Comparison of ENCODE assay signal across 17 cellular contexts in the genomic region with DNA sequence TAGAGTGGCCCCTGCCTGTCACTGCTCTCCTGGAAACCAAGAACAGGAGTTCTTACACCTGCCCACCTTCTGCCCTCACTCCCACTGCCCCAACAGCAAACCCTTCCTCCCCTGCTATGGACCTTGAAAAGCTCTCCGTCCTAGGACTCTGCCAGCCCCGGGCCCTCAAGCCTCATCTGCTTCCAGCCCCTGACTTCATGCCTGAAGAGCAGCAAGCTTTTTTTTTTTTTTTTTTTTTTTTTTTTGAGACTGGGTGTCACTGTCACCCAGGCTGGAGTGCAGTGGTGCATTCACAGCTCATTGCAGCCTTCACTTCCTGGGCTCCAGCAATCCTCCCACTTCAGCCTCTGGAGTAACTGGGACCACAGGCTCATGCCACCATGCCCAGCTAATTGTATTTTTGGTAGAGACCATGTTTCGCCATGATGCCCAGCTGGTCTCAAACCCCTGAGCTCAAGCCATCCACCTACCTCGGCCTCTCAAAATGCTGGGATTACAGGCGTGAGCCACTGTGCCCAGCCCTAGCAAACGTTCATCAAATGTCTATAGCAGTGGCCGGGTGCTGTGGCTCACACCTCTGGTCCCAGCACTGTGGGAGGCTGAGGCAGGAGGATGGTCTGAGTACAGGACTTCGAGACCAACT. TPM values are rescaled to one million over a fixed set of nuclear protein-coding genes. Genes with fewer than 3 reads are reported as not detected.
DNase-seq lines count a peak whose midpoint lies in the region; TF ChIP-seq lines count a peak whose summit lies in the region.
"Had no signal": no experiment of that assay in that cellular context is flagged by ENCODE, and none has a peak within 500 bp of the region (broad histone marks: within the 10 kb centered on the region; RNA-seq: fewer than 3 reads in every experiment).

No MANE protein-coding gene starts in this region.

- H2BK12ac ChIP-seq in H9 (ENCODE audit: insufficient read length, low read depth, low read length), result no peak overlapping the region

- no peak overlapping the region for H4K91ac ChIP-seq in H9 (ENCODE audit: insufficient read length, low read depth, low read length)

- H3K4me2 ChIP-seq in H9 (ENCODE audit: insufficient read depth, insufficient read length, low read length), result no peak overlapping the region
- H3K4me2 ChIP-seq in osteoblast (ENCODE audit: insufficient read depth, low read length), result no peak overlapping the region
- H3K4me2 ChIP-seq: neural progenitor cell had no signal

- H3K79me2 ChIP-seq in H9 (ENCODE audit: insufficient read depth, low read length) (no peaks in the 10 kb centered on the region), osteoblast (ENCODE audit: insufficient read depth, low read length) (peaks cover 9% of the 10 kb centered on the region)

- H4K8ac ChIP-seq in H9 (replicated peaks; ENCODE audit: insufficient read length, low read depth, low read length), result no peak overlapping the region

- peaks cover 54% of the 10 kb centered on the region for H3K36me3 Mint-ChIP-seq in activated CD4-positive, alpha-beta T cell treated with anti-CD3 and anti-CD28 coated beads, Interleukin-2, amount 10 ng/mL, durations not matched to agents 24 days and 14 days (ENCODE audit: low read depth)
- H3K36me3 Mint-ChIP-seq in H9 (ENCODE audit: insufficient read depth in 1 of 3, low read depth in 3 of 3), result peaks cover 36 to 96% (median 71%) of the 10 kb centered on the region in 3 experiments
- H3K36me3 Mint-ChIP-seq in brain, result peaks cover 44% of the 10 kb centered on the region

- no peak for DNase-seq in activated CD4-positive, alpha-beta T cell treated with anti-CD3 and anti-CD28 coated beads, Interleukin-2, amount 10 ng/mL, durations not matched to agents 24 days and 14 days
- no peak for DNase-seq in activated CD4-positive, alpha-beta T cell treated with anti-CD3 and anti-CD28 coated beads, Interleukin-2, amount 50 U/mL, for 4 hours
- DNase-seq in H9 (no peak), osteoblast (ENCODE audit: insufficient read length, low spot score, missing footprints) (no peak), GM19240 (ENCODE audit: insufficient read length, low spot score) (no peak), NCI-H146 treated with DMSO at 0.1 percent for 48 hours (lab: John Stamatoyannopoulos, UW; ENCODE audit: unreplicated experiment) (no peak), hippocampal formation (lab: John Stamatoyannopoulos, UW) (no peak)
- DNase-seq: body of pancreas, H7, T1000 had no signal

- H3K4me1 ChIP-seq in H9 (ENCODE audit: insufficient read depth, low read length) (no peaks in the 10 kb centered on the region), osteoblast (ENCODE audit: insufficient read depth, low read length) (peaks cover 26% of the 10 kb centered on the region)
- H3K4me1 ChIP-seq: neural progenitor cell had no signal

- H4K5ac ChIP-seq in H9 (ENCODE audit: insufficient read length, low read depth, low read length), result no peak overlapping the region

- intact Hi-C loops in activated CD4-positive, alpha-beta T cell treated with anti-CD3 and anti-CD28 coated beads, Interleukin-2, amount 10 ng/mL, durations not matched to agents 24 days and 14 days (cut with micrococcal nuclease), result loop anchor here (2.0 kb wide), 1 partner anchor 17 kb away; the partner anchor contains the start of gene CARHSP1

- no peak overlapping the region for H3K4me3 ChIP-seq in osteoblast (ENCODE audit: insufficient read depth, low read length)
- H3K4me3 ChIP-seq: body of pancreas, neural progenitor cell had no signal

- no peak overlapping the region for H3K4ac ChIP-seq in H9 (ENCODE audit: low read depth, low read length)

- H3K79me1 ChIP-seq in H9 (ENCODE audit: insufficient read depth, low read depth, low read length, poor library complexity, severe bottlenecking), result no peaks in the 10 kb centered on the region

- H3K18ac ChIP-seq in H9 (ENCODE audit: insufficient read length, low read depth, low read length), result no peak overlapping the region

- H2BK15ac ChIP-seq in H9 (ENCODE audit: low read depth, low read length), result no peak overlapping the region

- no peaks in the 10 kb centered on the region for H3K23me2 ChIP-seq in H9 (ENCODE audit: insufficient read length, low read depth, low read length, poor library complexity, severe bottlenecking)

- H3K27me3 ChIP-seq in H9 (ENCODE audit: insufficient read depth, low read length) (no peaks in the 10 kb centered on the region), osteoblast (ENCODE audit: insufficient read depth, low read length) (no peaks in the 10 kb centered on the region)
- H3K27me3 ChIP-seq: body of pancreas, neural progenitor cell had no signal

- H3K56ac ChIP-seq in H9 (ENCODE audit: insufficient read length, low read depth, low read length), result no peak overlapping the region

- H2BK20ac ChIP-seq in H9 (ENCODE audit: low read depth, low read length, poor library complexity, severe bottlenecking), result no peak overlapping the region

- H3K36me3 ChIP-seq in osteoblast (ENCODE audit: insufficient read depth, low read length), result peaks cover 75% of the 10 kb centered on the region
- H3K36me3 ChIP-seq: neural progenitor cell had no signal

- H4K20me1 ChIP-seq in H9 (ENCODE audit: control insufficient read depth, insufficient read depth, insufficient read length) (peaks cover 6% of the 10 kb centered on the region), osteoblast (ENCODE audit: insufficient read depth, low read length) (peaks cover 34% of the 10 kb centered on the region)

- H3K27ac ChIP-seq in H9 (ENCODE audit: insufficient read length, low read depth, low read length) (no peak overlapping the region), osteoblast (ENCODE audit: low read depth, low read length) (peak overlapping the region; percentile 21)
- H3K27ac ChIP-seq: neural progenitor cell had no signal

- no peak overlapping the region for H2AK5ac ChIP-seq in H9 (ENCODE audit: insufficient read length, low read length)

- H2AFZ ChIP-seq in H9 (ENCODE audit: low read length) (no peak overlapping the region), osteoblast (ENCODE audit: low read length) (no peak overlapping the region)
- H2AFZ ChIP-seq: neural progenitor cell had no signal

- no peak overlapping the region for H3K9ac ChIP-seq in H9 (ENCODE audit: extremely low read depth, insufficient read length, low read length)
- H3K9ac ChIP-seq: neural progenitor cell had no signal

- no CpG with 5 or more reads among the region's 8 CpGs for WGBS in H9 (ENCODE audit: extremely low coverage, insufficient read length, low lambda C conversion rate)

- H3K4me3 Mint-ChIP-seq in activated CD4-positive, alpha-beta T cell treated with anti-CD3 and anti-CD28 coated beads, Interleukin-2, amount 10 ng/mL, durations not matched to agents 24 days and 14 days, result no peak overlapping the region
- H3K4me3 Mint-ChIP-seq in H9 (no peak overlapping the region; a peak in 1 of 5 replicates), brain (no peak overlapping the region)
- H3K4me3 Mint-ChIP-seq: neural progenitor cell had no signal

- H3K9me3 Mint-ChIP-seq in activated CD4-positive, alpha-beta T cell treated with anti-CD3 and anti-CD28 coated beads, Interleukin-2, amount 10 ng/mL, durations not matched to agents 24 days and 14 days, result no peaks in the 10 kb centered on the region
- no peaks in the 10 kb centered on the region; a peak in 1 of 5 replicates for H3K9me3 Mint-ChIP-seq in H9
- H3K9me3 Mint-ChIP-seq in brain, result no peaks in the 10 kb centered on the region
- H3K9me3 Mint-ChIP-seq: neural progenitor cell had no signal

- no peak overlapping the region for H2BK120ac ChIP-seq in H9 (ENCODE audit: low read depth, low read length, poor library complexity, severe bottlenecking)

- TF ChIP-seq CTCF in H9 (conservative IDR thresholded peaks at IDR 0.05) (no peak), brain (conservative IDR thresholded peaks at IDR 0.05) (no peak), osteoblast (IDR thresholded peaks at IDR 0.05; ENCODE audit: extremely low read depth, low read depth, low read length) (no peak)

- H3K4me1 Mint-ChIP-seq in activated CD4-positive, alpha-beta T cell treated with anti-CD3 and anti-CD28 coated beads, Interleukin-2, amount 10 ng/mL, durations not matched to agents 24 days and 14 days, result peaks cover 30% of the 10 kb centered on the region
- H3K4me1 Mint-ChIP-seq in H9, result peaks cover 27 to 31% of the 10 kb centered on the region in 2 experiments
- H3K4me1 Mint-ChIP-seq in brain, result no peaks in the 10 kb centered on the region

- no peak overlapping the region for H3T11ph ChIP-seq in H9 (ENCODE audit: low read length)

- H3K9me3 ChIP-seq in H9 (ENCODE audit: control insufficient read depth, low read depth, low read length) (no peaks in the 10 kb centered on the region), osteoblast (ENCODE audit: low read depth, low read length) (no peaks in the 10 kb centered on the region)
- H3K9me3 ChIP-seq: body of pancreas had no signal

- no peak overlapping the region for H3K14ac ChIP-seq in H9 (ENCODE audit: insufficient read depth, low read length)

- peak overlapping the region; percentile 56 for H3K27ac Mint-ChIP-seq in activated CD4-positive, alpha-beta T cell treated with anti-CD3 and anti-CD28 coated beads, Interleukin-2, amount 10 ng/mL, durations not matched to agents 24 days and 14 days
- H3K27ac Mint-ChIP-seq in H9 (peak overlapping the region; percentile 65 to 93 (median 90); a peak in 5 of 7 replicates), brain (peak overlapping the region in 4 of 5 experiments; percentile 36 to 87 (median 52))

- no peak overlapping the region for H2BK5ac ChIP-seq in H9 (ENCODE audit: insufficient read length, low read length)

- no peaks in the 10 kb centered on the region for H3K27me3 Mint-ChIP-seq in activated CD4-positive, alpha-beta T cell treated with anti-CD3 and anti-CD28 coated beads, Interleukin-2, amount 10 ng/mL, durations not matched to agents 24 days and 14 days
- H3K27me3 Mint-ChIP-seq in H9 (ENCODE audit: low read depth) (no peaks in the 10 kb centered on the region; the same call in 1 of the 2 replicates), brain (no peaks in the 10 kb centered on the region)

- no peak overlapping the region for H3K23ac ChIP-seq in H9 (ENCODE audit: insufficient read length, low read depth, low read length)

RNA-seq across cellular contexts. Expression of gene CARHSP1, which starts 16.9 kb away (rescaled TPM):
- total RNA-seq in activated CD4-positive, alpha-beta T cell treated with anti-CD3 and anti-CD28 coated beads, Interleukin-2, amount 10 ng/mL, durations not matched to agents 24 days and 14 days, result 67.7 and 73.3 TPM in 2 replicates
- total RNA-seq in H9 (2021) (194 and 195 TPM in 2 replicates), osteoblast (92.6 and 107 TPM in 2 replicates)
- 407 TPM for polyA plus RNA-seq in brain (ENCODE audit: insufficient read depth, low read depth, low replicate concordance)

RNA-seq across cellular contexts. Expression of gene LITAFD, which starts 30.3 kb away (rescaled TPM):
- total RNA-seq in activated CD4-positive, alpha-beta T cell treated with anti-CD3 and anti-CD28 coated beads, Interleukin-2, amount 10 ng/mL, durations not matched to agents 24 days and 14 days, result not detected in 2 replicates
- not detected in 2 replicates for total RNA-seq in H9 (2021)
- not detected for polyA plus RNA-seq in brain (ENCODE audit: insufficient read depth, low read depth, low replicate concordance)
- not detected in 2 replicates for total RNA-seq in osteoblast
- total RNA-seq: body of pancreas, glomerular endothelial cell, H7, HT1080, kidney epithelial cell, OCI-LY7, ureter had no signal

RNA-seq across cellular contexts. Expression of gene PMM2, which starts 54.2 kb away (rescaled TPM):
- total RNA-seq in activated CD4-positive, alpha-beta T cell treated with anti-CD3 and anti-CD28 coated beads, Interleukin-2, amount 10 ng/mL, durations not matched to agents 24 days and 14 days, result 74.1 and 74.9 TPM in 2 replicates
- total RNA-seq in H9 (2021) (79.3 and 82.7 TPM in 2 replicates), osteoblast (39.5 and 42.7 TPM in 2 replicates)
- polyA plus RNA-seq in brain (ENCODE audit: insufficient read depth, low read depth, low replicate concordance), result 4.8 TPM

RNA-seq across cellular contexts. Expression of gene TMEM186, which starts 54.4 kb away (rescaled TPM):
- total RNA-seq in activated CD4-positive, alpha-beta T cell treated with anti-CD3 and anti-CD28 coated beads, Interleukin-2, amount 10 ng/mL, durations not matched to agents 24 days and 14 days, result 19.3 and 20.4 TPM in 2 replicates
- total RNA-seq in H9 (2021) (8.6 and 9.6 TPM in 2 replicates), osteoblast (3.5 and 4.0 TPM in 2 replicates)
- polyA plus RNA-seq in brain (ENCODE audit: insufficient read depth, low read depth, low replicate concordance), result 12.4 TPM
